8 cellular contexts compared by ENCODE assay signal in genomic region chr12:65170245-65170881, GRCh38. TPM values are rescaled to one million over a fixed set of nuclear protein-coding genes. Genes with fewer than 3 reads are reported as not detected.
DNase-seq lines count a peak whose midpoint lies in the region; ATAC-seq lines count a peak whose summit lies in the region.

No MANE protein-coding gene starts in this region.

- H3K4me1 ChIP-seq in HUES6 (ENCODE audit: control insufficient read depth, insufficient read depth, low read length) = peaks cover 14% of the 10 kb centered on the region

- peaks cover 16% of the 10 kb centered on the region for H3K27me3 ChIP-seq in HUES6 (ENCODE audit: control insufficient read depth, insufficient read depth, low read length)

- H3K9me3 ChIP-seq in HUES6 (ENCODE audit: control insufficient read depth, insufficient read depth, low read depth, low read length) = no peaks in the 10 kb centered on the region

- ATAC-seq in GM21447 (IDR thresholded peaks at IDR 0.05; ENCODE audit: unreplicated experiment) (peak; percentile 47), sciatic nerve (peak; percentile 61)

- peak overlapping the region; percentile 98 for H3K4me3 ChIP-seq in HUES6 (ENCODE audit: low read depth, low read length)

- H3K36me3 ChIP-seq in HUES6 (ENCODE audit: control insufficient read depth, insufficient read depth, low read length) = peaks cover 12% of the 10 kb centered on the region; the same call in 1 of the 2 replicates

- DNase-seq in DMS53 (lab: John Stamatoyannopoulos, UW) (peak; percentile 82), SW480 (ENCODE audit: low spot score) (peak; percentile 52), amygdala (lab: John Stamatoyannopoulos, UW) (peak in 41 of 56 donors; percentile 5 to 62 (median 35)), hepatic stellate cell (ENCODE audit: low spot score) (peak; percentile 47), sciatic nerve (ENCODE audit: low spot score) (peak; percentile 71), cerebellar nuclear complex (lab: John Stamatoyannopoulos, UW) (no peak)

- peak overlapping the region; percentile 96; the same call in 1 of the 2 replicates for H3K27ac ChIP-seq in HUES6 (ENCODE audit: low read depth, low read length)

- intact Hi-C loops in sciatic nerve (cut with DNase I) = no loop called here

- H3K9ac ChIP-seq in HUES6 (ENCODE audit: low read length) = peak overlapping the region; percentile 94

RNA-seq across cellular contexts. Expression of gene LEMD3, which starts 1.0 kb away (rescaled TPM):
- total RNA-seq in sciatic nerve = 33.7 TPM

RNA-seq across cellular contexts. Expression of gene WIF1, which starts 49.3 kb away (rescaled TPM):
- 0.76 TPM for total RNA-seq in sciatic nerve

Comparison
In these comparisons a context has a peak if more than half of its experiments do, and no peak if none do; other contexts are left out.
1. DNase-seq: peak in DMS53 (single experiment), SW480 (single experiment), amygdala (41 of 56), hepatic stellate cell (single experiment) and sciatic nerve (single experiment); none in cerebellar nuclear complex (0 of 2).